In the genomic region with DNA sequence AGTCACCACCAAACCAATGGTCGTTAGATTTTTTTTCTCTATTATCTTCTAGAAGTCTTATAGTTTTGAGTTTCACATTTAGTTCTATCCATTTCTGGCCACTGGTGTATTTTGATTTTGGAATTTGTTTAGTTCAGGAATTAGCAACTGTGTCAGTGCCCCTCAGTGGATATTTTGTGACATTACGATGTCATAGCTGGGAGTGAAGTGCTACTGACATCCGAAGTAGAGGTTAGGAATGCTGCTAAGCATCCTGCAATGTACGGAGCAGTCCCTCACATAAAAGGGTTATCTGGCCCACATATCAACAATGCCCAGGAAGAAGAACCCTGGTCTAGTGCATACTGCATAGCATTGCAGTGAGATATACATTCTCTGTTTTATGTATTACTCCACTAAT, we compare ENCODE assay signal across 15 cellular contexts.
DNase-seq lines count a peak whose midpoint lies in the region; TF ChIP-seq lines count a peak whose summit lies in the region.
"Had no signal": no experiment of that assay in that cellular context is flagged by ENCODE, and none has a peak within 500 bp of the region (broad histone marks: within the 10 kb centered on the region; RNA-seq: fewer than 3 reads in every experiment).

No MANE protein-coding gene starts in this region.

- intact Hi-C loops in Caco-2 (cut with micrococcal nuclease; ENCODE audit: unreplicated experiment), result no loop called here

- DNase-seq in NCI-H1105 treated with DMSO at 0.1 percent for 48 hours (lab: John Stamatoyannopoulos, UW), result peak; percentile 49
- DNase-seq in NCI-H1105 (lab: John Stamatoyannopoulos, UW), result no peak
- peak; percentile 30 for DNase-seq in NCI-H1694 (lab: John Stamatoyannopoulos, UW)
- peak; percentile 0 for DNase-seq in cerebellar cortex (ENCODE audit: low spot score)
- DNase-seq in trophoblast cell, result peak; percentile 59 to 73
- DNase-seq in iPS-NIHi11 (ENCODE audit: low spot score), result no peak
- DNase-seq in mucosa of gallbladder (ENCODE audit: low spot score), result no peak
- no peak for DNase-seq in Caco-2
- DNase-seq: activated B cell treated with CpG ODN at 0.5 μM for 24 hours; activated naive CD4-positive, alpha-beta T cell treated with anti-CD3 and anti-CD28 coated beads, Interleukin-2, amount 10 ng/mL, durations not matched to agents 7 days and 5 days; NK-92 treated with Interleukin-12 subunit alpha and Interleukin-12 subunit beta, amount 100 ng/mL, for 24 hours; stimulated activated CD4-positive, alpha-beta T cell treated with anti-CD3 and anti-CD28 coated beads, Interleukin-1b, Interleukin-23, amount 100 ng/mL, for 48 hours; upper lobe of left lung had no signal

- no peaks in the 10 kb centered on the region for H3K36me3 Mint-ChIP-seq in Caco-2 (ENCODE audit: insufficient read depth, unreplicated experiment)
- H3K36me3 Mint-ChIP-seq: activated naive CD4-positive, alpha-beta T cell treated with anti-CD3 and anti-CD28 coated beads, Interleukin-2, amount 10 ng/mL, durations not matched to agents 7 days and 5 days had no signal

- peak in 1 of 2 experiments; percentile 21 for TF ChIP-seq CTCF in Caco-2 (IDR thresholded peaks at IDR 0.05; ENCODE audit: insufficient read depth in 1 of 2, low read depth in 1 of 2, low read length in 1 of 2, severe bottlenecking in 1 of 2, unreplicated experiment in 1 of 2)

- H3K27me3 ChIP-seq in trophoblast cell (ENCODE audit: insufficient read depth, low read length), result no peaks in the 10 kb centered on the region
- no peaks in the 10 kb centered on the region for H3K27me3 ChIP-seq in Caco-2 (replicated peaks; ENCODE audit: control insufficient read depth, insufficient read depth, low read length)
- H3K27me3 ChIP-seq: esophagus muscularis mucosa, upper lobe of left lung had no signal

- no peak overlapping the region for H3K27ac ChIP-seq in trophoblast cell (ENCODE audit: low read depth, low read length)
- H3K27ac ChIP-seq: esophagus muscularis mucosa, upper lobe of left lung had no signal

- CTCF ChIA-PET in Caco-2 (lab: Charles Lee), result no interaction called here

- no peak overlapping the region for H3K23ac ChIP-seq in trophoblast cell (ENCODE audit: low read length)

- no peak overlapping the region for H3K9ac ChIP-seq in trophoblast cell (ENCODE audit: low read length)

- H3K27me3 Mint-ChIP-seq in Caco-2 (ENCODE audit: insufficient read depth, unreplicated experiment), result no peaks in the 10 kb centered on the region
- H3K27me3 Mint-ChIP-seq: activated B cell treated with CpG ODN at 0.5 μM for 24 hours; activated naive CD4-positive, alpha-beta T cell treated with anti-CD3 and anti-CD28 coated beads, Interleukin-2, amount 10 ng/mL, durations not matched to agents 7 days and 5 days had no signal

- H2BK12ac ChIP-seq in trophoblast cell (ENCODE audit: low read length), result no peak overlapping the region

- no peaks in the 10 kb centered on the region for H3K79me1 ChIP-seq in trophoblast cell (ENCODE audit: low read length)

- H3K9me3 Mint-ChIP-seq in Caco-2 (ENCODE audit: unreplicated experiment), result peaks cover 15% of the 10 kb centered on the region

- no peak overlapping the region for H3K4me3 Mint-ChIP-seq in Caco-2 (ENCODE audit: unreplicated experiment)
- H3K4me3 Mint-ChIP-seq: activated B cell treated with CpG ODN at 0.5 μM for 24 hours; activated naive CD4-positive, alpha-beta T cell treated with anti-CD3 and anti-CD28 coated beads, Interleukin-2, amount 10 ng/mL, durations not matched to agents 7 days and 5 days had no signal

- no peak overlapping the region for H2BK120ac ChIP-seq in trophoblast cell (ENCODE audit: insufficient read depth, low read length, poor library complexity)

- H3K79me2 ChIP-seq in trophoblast cell (ENCODE audit: control insufficient read depth, insufficient read depth, low read length, poor library complexity), result no peaks in the 10 kb centered on the region

- H3K9me3 ChIP-seq in trophoblast cell (ENCODE audit: insufficient read depth, low read depth, low read length), result no peaks in the 10 kb centered on the region
- H3K9me3 ChIP-seq in Caco-2, result peaks cover 5% of the 10 kb centered on the region

- no TSS peak for BruUV-seq in Caco-2 (replicated peaks; lab: Mats Ljungman, UMichigan)

- H3K4me2 ChIP-seq in trophoblast cell (ENCODE audit: low read length), result no peak overlapping the region

- H2AFZ ChIP-seq in trophoblast cell (ENCODE audit: insufficient read depth, low read length, poor library complexity), result no peak overlapping the region

- H2BK5ac ChIP-seq in trophoblast cell (ENCODE audit: low read depth, low read length, poor library complexity), result no peak overlapping the region

- no peak overlapping the region for H3K4ac ChIP-seq in trophoblast cell (ENCODE audit: low read depth, low read length)

- no peaks in the 10 kb centered on the region for H3K4me1 Mint-ChIP-seq in Caco-2 (ENCODE audit: low read depth, unreplicated experiment)
- H3K4me1 Mint-ChIP-seq: activated B cell treated with CpG ODN at 0.5 μM for 24 hours; activated naive CD4-positive, alpha-beta T cell treated with anti-CD3 and anti-CD28 coated beads, Interleukin-2, amount 10 ng/mL, durations not matched to agents 7 days and 5 days had no signal

- no peak overlapping the region for H4K12ac ChIP-seq in trophoblast cell (ENCODE audit: low read depth, low read length)

- no peak overlapping the region for H3K27ac Mint-ChIP-seq in Caco-2 (ENCODE audit: unreplicated experiment)
- H3K27ac Mint-ChIP-seq: activated B cell treated with CpG ODN at 0.5 μM for 24 hours; activated naive CD4-positive, alpha-beta T cell treated with anti-CD3 and anti-CD28 coated beads, Interleukin-2, amount 10 ng/mL, durations not matched to agents 7 days and 5 days had no signal

- H3K4me1 ChIP-seq in trophoblast cell (ENCODE audit: control insufficient read depth in 1 of 2, insufficient read depth in 2 of 2, low read length in 2 of 2), result no peaks in the 10 kb centered on the region
- H3K4me1 ChIP-seq in Caco-2, result no peaks in the 10 kb centered on the region
- H3K4me1 ChIP-seq: esophagus muscularis mucosa, upper lobe of left lung had no signal

- no CpG with 5 or more reads among the region's 4 CpGs for WGBS in trophoblast cell (ENCODE audit: extremely low coverage, insufficient coverage, insufficient read length)

- H3K4me3 ChIP-seq in trophoblast cell (ENCODE audit: low read depth, low read length) (no peak overlapping the region), Caco-2 (ENCODE audit: low read depth, low read length) (no peak overlapping the region)
- H3K4me3 ChIP-seq: esophagus muscularis mucosa, GM12878, upper lobe of left lung had no signal

- H3K14ac ChIP-seq in trophoblast cell (ENCODE audit: low read length), result no peak overlapping the region

- H2AK5ac ChIP-seq in trophoblast cell (ENCODE audit: low read length), result no peak overlapping the region

- no peak overlapping the region for H4K8ac ChIP-seq in trophoblast cell (ENCODE audit: low read depth, low read length)

- POLR2A ChIA-PET in Caco-2 (lab: Charles Lee), result no interaction called here

- no peak overlapping the region for H3K18ac ChIP-seq in trophoblast cell (ENCODE audit: low read length)

- H4K91ac ChIP-seq in trophoblast cell (ENCODE audit: low read depth, low read length), result no peak overlapping the region

- H3K36me3 ChIP-seq in trophoblast cell (ENCODE audit: control insufficient read depth in 1 of 2, insufficient read depth in 2 of 2, low read length in 2 of 2) (no peaks in the 10 kb centered on the region), Caco-2 (ENCODE audit: control insufficient read depth, insufficient read depth, low read length) (no peaks in the 10 kb centered on the region)
- H3K36me3 ChIP-seq: esophagus muscularis mucosa, upper lobe of left lung had no signal

Comparison
In these comparisons a context has a peak if more than half of its experiments do, and no peak if none do; other contexts are left out.
1. DNase-seq: peak in NCI-H1105 treated with DMSO at 0.1 percent for 48 hours (single experiment), NCI-H1694 (single experiment), cerebellar cortex (single experiment) and trophoblast cell (2 of 2); none in NCI-H1105 (single experiment), iPS-NIHi11 (single experiment), mucosa of gallbladder (single experiment) and Caco-2 (0 of 2).